In genomic region chr19:50328257-50329145, GRCh38 we compare ENCODE assay signal across 8 cellular contexts. TPM values are rescaled to one million over a fixed set of nuclear protein-coding genes. Genes with fewer than 3 reads are reported as not detected.
DNase-seq lines count a peak whose midpoint lies in the region; ATAC-seq and TF ChIP-seq lines count a peak whose summit lies in the region.

No MANE protein-coding gene starts in this region.

- H3K9me3 ChIP-seq in DOHH2 (ENCODE audit: control insufficient read depth, insufficient read depth, low read length): no peaks in the 10 kb centered on the region

- H3F3A ChIP-seq in DOHH2 (ENCODE audit: control insufficient read depth, insufficient read depth): peaks cover 20% of the 10 kb centered on the region

- H3K4me2 ChIP-seq in DOHH2 (ENCODE audit: low read length): peak overlapping the region; percentile 77

- H3K36me3 Mint-ChIP-seq in naive B cell: peaks cover 0 to 15% of the 10 kb centered on the region in 2 donors

- peaks cover 27% of the 10 kb centered on the region for H4K20me1 ChIP-seq in DOHH2 (ENCODE audit: control insufficient read depth, insufficient read depth, low read depth, low read length)

- peak overlapping the region in 3 of 6 donors; percentile 54 to 97 (median 85) for H3K27ac Mint-ChIP-seq in naive B cell

- peak overlapping the region; percentile 87 to 96 (median 92) for H3K4me3 Mint-ChIP-seq in naive B cell

- H3K4me1 Mint-ChIP-seq in naive B cell: peaks cover 68 to 70% (median 69%) of the 10 kb centered on the region in 3 donors

- H3K36me3 ChIP-seq in DOHH2 (ENCODE audit: control insufficient read depth, low read length): peaks cover 15% of the 10 kb centered on the region

- DNase-seq in HT-29 (ENCODE audit: low spot score) (peak; percentile 64), naive B cell (no peak), SIG-M5 treated with dmso at 0.1 percent for 504 hours (lab: John Stamatoyannopoulos, UW; ENCODE audit: unreplicated experiment) (no peak), medulla oblongata (ENCODE audit: extremely low spot score) (no peak), germinal center (ENCODE audit: low spot score) (no peak)

- peaks cover 25% of the 10 kb centered on the region for H3K27me3 ChIP-seq in DOHH2 (ENCODE audit: control insufficient read depth, low read length)

- H3K27ac ChIP-seq in DOHH2 (ENCODE audit: low read depth, low read length): no peak overlapping the region
- H3K27ac ChIP-seq in angular gyrus (ENCODE audit: low read depth, low read length): peak overlapping the region; percentile 30

- TF ChIP-seq CTCF in DOHH2 (IDR thresholded peaks at IDR 0.05; ENCODE audit: low read depth, low read length, poor library complexity, severe bottlenecking): no peak

- peaks cover 5 to 20% (median 13%) of the 10 kb centered on the region in 3 donors for H3K27me3 Mint-ChIP-seq in naive B cell

- ATAC-seq in GM19351 (IDR thresholded peaks at IDR 0.05; ENCODE audit: unreplicated experiment) (peak; percentile 12), naive B cell (ENCODE audit: low read depth in 2 of 2) (no peak)

- peak overlapping the region; percentile 71 for H3K4me3 ChIP-seq in DOHH2 (ENCODE audit: low read length)

- H3K79me2 ChIP-seq in DOHH2 (ENCODE audit: control insufficient read depth, low read length): peaks cover 19% of the 10 kb centered on the region

- no peaks in the 10 kb centered on the region for H3K9me2 ChIP-seq in DOHH2 (replicated peaks; ENCODE audit: control insufficient read depth, low read length)

- H3K4me1 ChIP-seq in DOHH2 (ENCODE audit: control insufficient read depth, low read length): peaks cover 71% of the 10 kb centered on the region

- H3K9me3 Mint-ChIP-seq in naive B cell: peaks cover 0 to 21% (median 7%) of the 10 kb centered on the region in 7 donors

RNA-seq across cellular contexts. Expression of gene KCNC3, which starts 0.7 kb away (rescaled TPM):
- 3.5 and 7.1 TPM in 2 replicates for total RNA-seq in HT-29 (2014; rRNA removed; shearing (Covaris generic))
- under 1 TPM in 2 of 6 donors, not detected in 4; 0.08 to 0.12 TPM for polyA plus RNA-seq in naive B cell (ENCODE audit: low read depth in 6 of 6)

RNA-seq across cellular contexts. Expression of gene NAPSA, which starts 36.9 kb away (rescaled TPM):
- total RNA-seq in HT-29 (2014; rRNA removed; shearing (Covaris generic)): 0.08 and 1.2 TPM in 2 replicates
- polyA plus RNA-seq in naive B cell (ENCODE audit: low read depth in 6 of 6): 1 to 10 TPM in 3 of 6 donors, under 1 TPM in 2, not detected in 1; 0.38 to 1.8 (median 1.1) TPM

RNA-seq across cellular contexts. Expression of gene NR1H2, which starts 47.8 kb away (rescaled TPM):
- 111 and 113 TPM in 2 replicates for total RNA-seq in HT-29 (2014; rRNA removed; shearing (Covaris generic))
- polyA plus RNA-seq in naive B cell (ENCODE audit: low read depth in 6 of 6): 100 to 1,000 TPM in 1 of 6 donors, 10 to 100 TPM in 5; 70.9 to 115 (median 76.1) TPM

RNA-seq across cellular contexts. Expression of gene POLD1, which starts 55.6 kb away (rescaled TPM):
- 256 and 257 TPM in 2 replicates for total RNA-seq in HT-29 (2014; rRNA removed; shearing (Covaris generic))
- 10 to 100 TPM; 22.9 to 46.7 (median 32.1) TPM for polyA plus RNA-seq in naive B cell (ENCODE audit: low read depth in 6 of 6)
